Comparison of ENCODE assay signal across 10 cellular contexts in genomic region chr17:64572682-64573154, GRCh38.
DNase-seq lines count a peak whose midpoint lies in the region; ATAC-seq and TF ChIP-seq lines count a peak whose summit lies in the region.
"Had no signal": no experiment of that assay in that cellular context is flagged by ENCODE, and none has a peak within 500 bp of the region (broad histone marks: within the 10 kb centered on the region; RNA-seq: fewer than 3 reads in every experiment).

No MANE protein-coding gene starts in this region.

- no peak overlapping the region for H3K23ac ChIP-seq in neuronal stem cell (ENCODE audit: low read depth, low read length, poor library complexity)

- ATAC-seq in HG02870 (IDR thresholded peaks at IDR 0.05; ENCODE audit: unreplicated experiment), result no peak

- no peak overlapping the region for H2AK5ac ChIP-seq in neuronal stem cell (ENCODE audit: low read depth, low read length)

- H3K9me3 ChIP-seq in spleen (no peaks in the 10 kb centered on the region), neuronal stem cell (replicated peaks in 1 of 2; ENCODE audit: control insufficient read depth in 2 of 2, insufficient read depth in 1 of 2, low read depth in 1 of 2, low read length in 2 of 2) (no peaks in the 10 kb centered on the region)

- no peak for TF ChIP-seq POLR2A in spleen (IDR thresholded peaks at IDR 0.05)

- POLR2A ChIA-PET in activated CD4-positive, alpha-beta T cell treated with anti-CD3 and anti-CD28 coated beads, Interleukin-2, amount 10 ng/mL, durations not matched to agents 7 days and 5 days (lab: Charles Lee), result interaction anchor here (0.6 kb wide), 1 partner anchor 34 kb away, joined by 4 read pairs; no protein-coding TSS in a partner anchor

- no peak overlapping the region for H2AFZ ChIP-seq in neuronal stem cell (ENCODE audit: low read length)

- H3K27ac ChIP-seq in spleen (peak overlapping the region in 6 of 8 donors; percentile 14 to 61 (median 48)), neuronal stem cell (replicated peaks; ENCODE audit: low read length) (no peak overlapping the region)
- H3K27ac ChIP-seq: BLaER1 had no signal

- no peak overlapping the region for H4K8ac ChIP-seq in neuronal stem cell (ENCODE audit: low read depth, low read length)

- TF ChIP-seq CTCF in fibroblast of mammary gland (conservative IDR thresholded peaks at IDR 0.05; ENCODE audit: control insufficient read depth, insufficient read depth, low read depth, low read length) (no peak), spleen (IDR thresholded peaks at IDR 0.05 in 8 of 11, conservative IDR thresholded peaks at IDR 0.05 in 3 of 11) (no peak)

- H4K91ac ChIP-seq in neuronal stem cell (ENCODE audit: low read depth, low read length, poor library complexity), result no peak overlapping the region

- DNase-seq in activated CD4-positive, alpha-beta T cell treated with anti-CD3 and anti-CD28 coated beads, Interleukin-2, amount 10 ng/mL, durations not matched to agents 7 days and 5 days, result peak; percentile 12
- no peak for DNase-seq in activated CD4-positive, alpha-beta T cell treated with anti-CD3 and anti-CD28 coated beads, Interleukin-2, amount 50 U/mL, for 4 hours
- DNase-seq in fibroblast of mammary gland (ENCODE audit: low read depth) (peak; percentile 45), spleen (no peak), neuronal stem cell (ENCODE audit: low spot score) (no peak), NCI-H1417 (lab: John Stamatoyannopoulos, UW) (no peak)
- DNase-seq: effector memory CD4-positive, alpha-beta T cell had no signal

- H3K4me1 ChIP-seq in spleen, result peaks cover 0 to 14% (median 5%) of the 10 kb centered on the region in 6 donors
- H3K4me1 ChIP-seq in neuronal stem cell (ENCODE audit: control insufficient read depth in 2 of 2, insufficient read depth in 1 of 2, low read depth in 1 of 2, low read length in 2 of 2), result no peaks in the 10 kb centered on the region
- H3K4me1 ChIP-seq: BLaER1 had no signal

- no peaks in the 10 kb centered on the region for H3K79me1 ChIP-seq in neuronal stem cell (ENCODE audit: low read depth, low read length)

- CTCF ChIA-PET in activated CD4-positive, alpha-beta T cell treated with anti-CD3 and anti-CD28 coated beads, Interleukin-2, amount 10 ng/mL, durations not matched to agents 7 days and 5 days (lab: Charles Lee), result interaction anchor here (1.5 kb wide), 1 partner anchor 75 kb away, joined by 3 read pairs; no protein-coding TSS in a partner anchor

- H2BK15ac ChIP-seq in neuronal stem cell (ENCODE audit: low read length), result no peak overlapping the region

- H2BK5ac ChIP-seq in neuronal stem cell (ENCODE audit: low read length), result no peak overlapping the region

- peaks cover 0 to 76% (median 43%) of the 10 kb centered on the region in 6 donors for H3K36me3 ChIP-seq in spleen
- peaks cover 2 to 52% of the 10 kb centered on the region in 2 donors for H3K36me3 ChIP-seq in neuronal stem cell (replicated peaks in 1 of 2; ENCODE audit: control insufficient read depth in 2 of 2, insufficient read depth in 2 of 2, low read length in 2 of 2)

- no peak overlapping the region for H2BK120ac ChIP-seq in neuronal stem cell (ENCODE audit: low read depth, low read length)

- intact Hi-C loops in spleen (cut with DNase I; ENCODE audit: low total_unique reads), result no loop called here

- H3K36me3 Mint-ChIP-seq in activated CD4-positive, alpha-beta T cell treated with anti-CD3 and anti-CD28 coated beads, Interleukin-2, amount 10 ng/mL, durations not matched to agents 7 days and 5 days (ENCODE audit: low read depth), result peaks cover 15% of the 10 kb centered on the region
- peaks cover 8% of the 10 kb centered on the region for H3K36me3 Mint-ChIP-seq in T-helper 1 cell treated with Interleukin-12 subunit alpha and Interleukin-12 subunit beta and Interleukin-4 antibody, amounts not matched to agents 30 μg/mL and 1 μg/mL, for 36 hours (ENCODE audit: low read depth)

- no peak overlapping the region for H3K18ac ChIP-seq in neuronal stem cell (ENCODE audit: low read length)

- WGBS in spleen, 5 donors, result 34 to 50% (median 41%) methylated on average over 3 of the region's 3 CpGs
- no CpG with 5 or more reads among the region's 3 CpGs for WGBS in neuronal stem cell (ENCODE audit: extremely low coverage in 2 of 2, insufficient read length in 2 of 2, insufficient replicate concordance in 1 of 2), 2 donors

- H3K27me3 ChIP-seq in spleen (replicated peaks in 1 of 7), result no peaks in the 10 kb centered on the region
- no peaks in the 10 kb centered on the region for H3K27me3 ChIP-seq in neuronal stem cell (ENCODE audit: control insufficient read depth in 3 of 3, insufficient read depth in 3 of 3, low read depth in 1 of 3, low read length in 3 of 3)
- H3K27me3 ChIP-seq: BLaER1 had no signal

- no peak overlapping the region for H3K9ac ChIP-seq in neuronal stem cell (ENCODE audit: low read depth, low read length, poor library complexity)
- H3K9ac ChIP-seq: BLaER1 had no signal

- H3K27ac Mint-ChIP-seq in activated CD4-positive, alpha-beta T cell treated with anti-CD3 and anti-CD28 coated beads, Interleukin-2, amount 10 ng/mL, durations not matched to agents 7 days and 5 days, result peak overlapping the region; percentile 66
- peak overlapping the region; percentile 85 for H3K27ac Mint-ChIP-seq in T-helper 1 cell treated with Interleukin-12 subunit alpha and Interleukin-12 subunit beta and Interleukin-4 antibody, amounts not matched to agents 30 μg/mL and 1 μg/mL, for 36 hours

- H3K4ac ChIP-seq in neuronal stem cell (ENCODE audit: low read length), result no peak overlapping the region

- H3K9me3 Mint-ChIP-seq in activated CD4-positive, alpha-beta T cell treated with anti-CD3 and anti-CD28 coated beads, Interleukin-2, amount 10 ng/mL, durations not matched to agents 7 days and 5 days, result no peaks in the 10 kb centered on the region
- no peaks in the 10 kb centered on the region for H3K9me3 Mint-ChIP-seq in T-helper 1 cell treated with Interleukin-12 subunit alpha and Interleukin-12 subunit beta and Interleukin-4 antibody, amounts not matched to agents 30 μg/mL and 1 μg/mL, for 36 hours

- peaks cover 13% of the 10 kb centered on the region for H3K4me1 Mint-ChIP-seq in activated CD4-positive, alpha-beta T cell treated with anti-CD3 and anti-CD28 coated beads, Interleukin-2, amount 10 ng/mL, durations not matched to agents 7 days and 5 days
- H3K4me1 Mint-ChIP-seq in T-helper 1 cell treated with Interleukin-12 subunit alpha and Interleukin-12 subunit beta and Interleukin-4 antibody, amounts not matched to agents 30 μg/mL and 1 μg/mL, for 36 hours (ENCODE audit: low read depth), result peaks cover 8% of the 10 kb centered on the region

- no peak overlapping the region for H3K4me3 ChIP-seq in fibroblast of mammary gland (ENCODE audit: control insufficient read depth, low read depth, low read length)
- H3K4me3 ChIP-seq in spleen, result no peak overlapping the region
- H3K4me3 ChIP-seq in neuronal stem cell (ENCODE audit: low read length in 2 of 2), result no peak overlapping the region
- H3K4me3 ChIP-seq: BLaER1 had no signal

- H3K4me3 Mint-ChIP-seq in activated CD4-positive, alpha-beta T cell treated with anti-CD3 and anti-CD28 coated beads, Interleukin-2, amount 10 ng/mL, durations not matched to agents 7 days and 5 days, result no peak overlapping the region
- H3K4me3 Mint-ChIP-seq in T-helper 1 cell treated with Interleukin-12 subunit alpha and Interleukin-12 subunit beta and Interleukin-4 antibody, amounts not matched to agents 30 μg/mL and 1 μg/mL, for 36 hours, result peak overlapping the region; percentile 31

- H3K27me3 Mint-ChIP-seq in activated CD4-positive, alpha-beta T cell treated with anti-CD3 and anti-CD28 coated beads, Interleukin-2, amount 10 ng/mL, durations not matched to agents 7 days and 5 days, result no peaks in the 10 kb centered on the region
- H3K27me3 Mint-ChIP-seq in T-helper 1 cell treated with Interleukin-12 subunit alpha and Interleukin-12 subunit beta and Interleukin-4 antibody, amounts not matched to agents 30 μg/mL and 1 μg/mL, for 36 hours (ENCODE audit: low read depth), result no peaks in the 10 kb centered on the region

- H2BK12ac ChIP-seq in neuronal stem cell (ENCODE audit: low read length), result no peak overlapping the region

- H3K14ac ChIP-seq in neuronal stem cell (ENCODE audit: low read length), result no peak overlapping the region

- no peak overlapping the region for H3K4me2 ChIP-seq in neuronal stem cell (ENCODE audit: insufficient read depth, low read length, poor library complexity, severe bottlenecking)
- H3K4me2 ChIP-seq: BLaER1 had no signal

Comparison
In these comparisons a context has a peak if more than half of its experiments do, and no peak if none do; other contexts are left out.
1. DNase-seq: peak in activated CD4-positive, alpha-beta T cell treated with anti-CD3 and anti-CD28 coated beads, Interleukin-2, amount 10 ng/mL, durations not matched to agents 7 days and 5 days (single experiment) and fibroblast of mammary gland (single experiment); none in activated CD4-positive, alpha-beta T cell treated with anti-CD3 and anti-CD28 coated beads, Interleukin-2, amount 50 U/mL, for 4 hours (0 of 2), spleen (single experiment), neuronal stem cell (single experiment) and NCI-H1417 (0 of 3).